12 cellular contexts compared by ENCODE assay signal in the genomic region with DNA sequence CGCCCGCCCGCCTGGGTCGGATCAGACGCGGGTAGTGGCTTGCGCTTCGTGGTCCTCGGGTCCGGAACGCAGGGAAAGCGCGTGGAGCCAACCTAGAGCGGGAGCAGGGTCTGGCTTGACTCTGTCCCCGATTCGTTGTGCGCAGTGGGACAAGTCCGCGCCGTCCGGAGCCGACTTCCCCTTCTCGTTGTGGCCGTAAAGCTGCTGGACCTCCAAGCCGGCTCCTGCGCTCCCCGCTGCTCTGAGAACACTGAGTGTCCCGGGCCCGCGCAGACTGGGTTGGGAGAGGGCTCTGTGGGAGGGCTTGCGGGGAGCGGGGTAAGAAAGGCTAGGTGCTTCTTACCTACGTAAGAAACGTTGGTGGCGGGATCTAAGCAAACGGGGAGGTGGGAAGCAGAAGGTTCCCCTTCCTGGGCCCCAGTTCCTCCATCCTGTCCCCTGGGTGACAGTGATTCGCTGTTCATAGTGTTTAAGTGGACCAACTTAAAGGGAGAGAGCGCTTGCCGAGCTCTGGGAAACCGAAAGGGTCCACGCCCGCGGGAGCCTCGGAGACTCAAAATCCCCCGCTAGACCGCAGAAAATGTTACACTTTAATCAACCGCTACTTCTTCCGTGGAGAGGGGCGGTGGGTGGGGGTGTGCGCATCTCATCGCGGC. TPM values are rescaled to one million over a fixed set of nuclear protein-coding genes. Genes with fewer than 3 reads are reported as not detected.
DNase-seq lines count a peak whose midpoint lies in the region; ATAC-seq, FAIRE-seq and TF ChIP-seq lines count a peak whose summit lies in the region.
"Had no signal": no experiment of that assay in that cellular context is flagged by ENCODE, and none has a peak within 500 bp of the region (broad histone marks: within the 10 kb centered on the region; RNA-seq: fewer than 3 reads in every experiment).

No MANE protein-coding gene starts in this region.

- ATAC-seq in naive thymus-derived CD4-positive, alpha-beta T cell = peak; percentile 45

- H3K4me3 ChIP-seq in ACC112 (ENCODE audit: low read depth, low read length) (peak overlapping the region; percentile 50), HL-60 (replicated peaks; ENCODE audit: insufficient read depth, low read length) (peak overlapping the region; percentile 3), coronary artery (peak overlapping the region; percentile 57), small intestine (ENCODE audit: low read depth in 1 of 2, low read length in 2 of 2) (no peak overlapping the region)
- H3K4me3 ChIP-seq in naive thymus-derived CD4-positive, alpha-beta T cell (ENCODE audit: low read length) = peak overlapping the region; percentile 35

- no peaks in the 10 kb centered on the region for H3K9me3 ChIP-seq in naive thymus-derived CD4-positive, alpha-beta T cell (ENCODE audit: control insufficient read depth in 2 of 3, low read length in 3 of 3)
- H3K9me3 ChIP-seq in small intestine (ENCODE audit: control insufficient read depth, low read depth) = no peaks in the 10 kb centered on the region

- H3K4me1 Mint-ChIP-seq in naive thymus-derived CD4-positive, alpha-beta T cell = peaks cover 4 to 28% (median 22%) of the 10 kb centered on the region in 7 donors

- FAIRE-seq in RCC 7860 (lab: Jason Lieb, UNC) (no peak), small intestine (lab: Jason Lieb, UNC) (no peak)

- POLR2A ChIA-PET in naive thymus-derived CD4-positive, alpha-beta T cell (lab: Charles Lee) = no interaction called here

- H3K9me3 Mint-ChIP-seq in naive thymus-derived CD4-positive, alpha-beta T cell = peaks cover 0 to 16% (median 3%) of the 10 kb centered on the region in 11 donors

- H3K36me3 Mint-ChIP-seq in naive thymus-derived CD4-positive, alpha-beta T cell = peaks cover 0 to 4% (median 0%) of the 10 kb centered on the region in 5 donors

- CTCF ChIA-PET in naive thymus-derived CD4-positive, alpha-beta T cell (lab: Charles Lee) = no interaction called here

- TF ChIP-seq CTCF in HL-60 (IDR thresholded peaks at IDR 0.05; ENCODE audit: insufficient read depth, low read length) (no peak), coronary artery (IDR thresholded peaks at IDR 0.05) (no peak)

- peak overlapping the region; percentile 73 to 82 (median 78) for H3K4me3 Mint-ChIP-seq in naive thymus-derived CD4-positive, alpha-beta T cell

- 3 to 10% (median 8%) methylated on average over 47 to 52 of the region's 52 CpGs for WGBS in small intestine, 3 donors

- no peaks in the 10 kb centered on the region for H3K79me2 ChIP-seq in ACC112 (ENCODE audit: control insufficient read depth, insufficient read depth, low read length, unreplicated experiment)

- DNase-seq in HL-60 (ENCODE audit: low read depth in 1 of 2, low spot score in 1 of 2) (peak in 1 of 2 experiments; percentile 21), coronary artery (ENCODE audit: low spot score) (no peak), RCC 7860 (ENCODE audit: low spot score) (no peak), NCI-H69 (lab: John Stamatoyannopoulos, UW) (no peak), small intestine (no peak), dermis blood vessel endothelial cell (no peak)
- peak in 2 of 9 donors; percentile 21 to 37 for DNase-seq in naive thymus-derived CD4-positive, alpha-beta T cell
- DNase-seq: activated gamma-delta T cell, DMS 273 treated with DMSO at 0.1 percent for 48 hours, hippocampal formation had no signal

- no peaks in the 10 kb centered on the region for H3K36me3 ChIP-seq in ACC112 (ENCODE audit: insufficient read depth, low read length)
- H3K36me3 ChIP-seq in naive thymus-derived CD4-positive, alpha-beta T cell (ENCODE audit: control insufficient read depth in 2 of 3, insufficient read depth in 3 of 3, low read length in 3 of 3) = no peaks in the 10 kb centered on the region
- H3K36me3 ChIP-seq in small intestine (ENCODE audit: control insufficient read depth in 2 of 2, insufficient read depth in 2 of 2, low read length in 2 of 2) = no peaks in the 10 kb centered on the region

- peaks cover 85% of the 10 kb centered on the region for H3K27me3 ChIP-seq in ACC112 (ENCODE audit: insufficient read depth, low read length)
- H3K27me3 ChIP-seq in HL-60 (ENCODE audit: insufficient read depth, poor library complexity, severe bottlenecking) = peaks cover 85% of the 10 kb centered on the region
- H3K27me3 ChIP-seq in naive thymus-derived CD4-positive, alpha-beta T cell (ENCODE audit: control insufficient read depth in 2 of 2, insufficient read depth in 2 of 2, low read length in 2 of 2) = peaks cover 4 to 34% of the 10 kb centered on the region in 2 donors
- peaks cover 22 to 64% of the 10 kb centered on the region in 2 donors for H3K27me3 ChIP-seq in small intestine (ENCODE audit: control insufficient read depth in 2 of 2, insufficient read depth in 2 of 2, low read length in 2 of 2)

- intact Hi-C loops in naive thymus-derived CD4-positive, alpha-beta T cell (cut with micrococcal nuclease) = no loop called here

- H3K27me3 Mint-ChIP-seq in naive thymus-derived CD4-positive, alpha-beta T cell = peaks cover 62 to 84% (median 69%) of the 10 kb centered on the region in 5 donors

- H3K4me1 ChIP-seq in ACC112 (ENCODE audit: control insufficient read depth, insufficient read depth, low read length, unreplicated experiment) = peaks cover 6% of the 10 kb centered on the region
- peaks cover 5 to 16% of the 10 kb centered on the region in 2 donors for H3K4me1 ChIP-seq in naive thymus-derived CD4-positive, alpha-beta T cell (ENCODE audit: control insufficient read depth in 2 of 2, insufficient read depth in 2 of 2, low read length in 2 of 2)
- peaks cover 0 to 4% of the 10 kb centered on the region in 2 donors for H3K4me1 ChIP-seq in small intestine (ENCODE audit: control insufficient read depth in 2 of 2, insufficient read depth in 1 of 2, low read depth in 1 of 2, low read length in 1 of 2)

- H3K27ac Mint-ChIP-seq in naive thymus-derived CD4-positive, alpha-beta T cell = peak overlapping the region in 1 of 9 donors; percentile 29

- peak overlapping the region; percentile 32 for H2AFZ ChIP-seq in ACC112 (ENCODE audit: low read length, unreplicated experiment)

- H3K27ac ChIP-seq in ACC112 (ENCODE audit: low read depth, low read length) (no peak overlapping the region), HL-60 (replicated peaks) (no peak overlapping the region), coronary artery (no peak overlapping the region), small intestine (ENCODE audit: low read depth in 1 of 2, low read length in 1 of 2) (no peak overlapping the region)
- no peak overlapping the region for H3K27ac ChIP-seq in naive thymus-derived CD4-positive, alpha-beta T cell (ENCODE audit: low read depth, low read length)

RNA-seq across cellular contexts. Expression of a gene that starts 4.3 kb away (rescaled TPM):
- not detected for total RNA-seq in naive thymus-derived CD4-positive, alpha-beta T cell
- polyA plus RNA-seq in naive thymus-derived CD4-positive, alpha-beta T cell = under 1 TPM in 1 of 2 donors, not detected in 1; 0.05 TPM
- not detected for polyA plus RNA-seq in small intestine
- total RNA-seq in dermis blood vessel endothelial cell = 0.09 and 0.17 TPM in 2 replicates
- total RNA-seq: RPMI7951 had no signal

Comparison
In these comparisons a context has a peak if more than half of its experiments do, and no peak if none do; other contexts are left out.
1. H3K4me3 ChIP-seq: peak in ACC112 (single experiment), HL-60 (single experiment), coronary artery (single experiment) and naive thymus-derived CD4-positive, alpha-beta T cell (single experiment); none in small intestine (0 of 2).